In the genomic region with DNA sequence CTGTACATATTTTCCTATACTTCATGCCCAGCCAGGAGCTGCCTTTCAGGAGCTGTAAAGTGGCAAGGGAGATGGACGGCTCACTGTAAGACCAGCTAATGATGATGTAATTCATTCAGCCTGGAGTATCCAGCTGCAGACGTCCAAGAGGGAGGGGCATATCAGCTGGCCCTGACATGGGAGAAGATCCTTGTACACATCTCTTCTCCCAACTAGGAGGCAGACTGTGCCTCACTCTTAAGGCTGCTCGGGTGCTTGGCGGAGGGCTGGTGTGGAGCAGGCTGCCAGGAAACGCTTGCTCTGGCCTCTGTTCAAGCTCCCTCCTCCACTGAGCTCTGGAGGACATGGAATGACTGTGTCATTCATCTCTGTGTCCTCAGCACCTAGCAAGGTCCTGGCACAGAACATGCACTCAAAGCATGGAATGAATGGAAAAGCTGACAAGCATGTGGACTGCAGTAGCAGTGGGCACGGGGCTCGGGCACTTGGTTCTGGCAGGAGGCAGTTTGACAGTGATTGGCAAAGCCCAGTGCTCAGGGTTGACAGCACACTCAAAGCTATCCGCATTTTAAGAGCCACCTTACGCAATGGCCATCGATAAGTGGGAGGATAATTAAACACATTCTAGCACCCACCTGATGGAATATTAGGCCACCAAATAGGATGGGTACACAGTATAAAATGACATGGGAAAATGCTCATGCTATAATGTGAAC, we compare ENCODE assay signal across 9 cellular contexts.
DNase-seq lines count a peak whose midpoint lies in the region; TF ChIP-seq lines count a peak whose summit lies in the region.
"Had no signal": no experiment of that assay in that cellular context is flagged by ENCODE, and none has a peak within 500 bp of the region (broad histone marks: within the 10 kb centered on the region; RNA-seq: fewer than 3 reads in every experiment).

No MANE protein-coding gene starts in this region.

- DNase-seq in NCI-H2171 treated with DMSO at 0.1 percent for 48 hours (lab: John Stamatoyannopoulos, UW), result peak; percentile 39
- DNase-seq in NCI-H2171 (lab: John Stamatoyannopoulos, UW), result no peak
- peak; percentile 83 for DNase-seq in left ventricle myocardium inferior
- peak; percentile 38 for DNase-seq in smooth muscle cell (lab: John Stamatoyannopoulos, UW; ENCODE audit: unreplicated experiment)
- no peak for DNase-seq in mesenteric fat pad (ENCODE audit: low spot score)
- DNase-seq in T-helper 2 cell, result no peak
- no peak for DNase-seq in T1000 (lab: John Stamatoyannopoulos, UW)

- H3K36me3 ChIP-seq in left ventricle myocardium inferior, result peaks cover 47% of the 10 kb centered on the region
- H3K36me3 ChIP-seq in smooth muscle cell (ENCODE audit: low read depth), result no peaks in the 10 kb centered on the region

- intact Hi-C loops in left ventricle myocardium inferior (cut with micrococcal nuclease), result loop anchor here (10.0 kb wide), 1 partner anchor 100 kb away; no protein-coding TSS in a partner anchor

- no peaks in the 10 kb centered on the region for H3K27me3 ChIP-seq in left ventricle myocardium inferior (ENCODE audit: low read depth)
- H3K27me3 ChIP-seq in smooth muscle cell (ENCODE audit: low read depth), result no peaks in the 10 kb centered on the region
- H3K27me3 ChIP-seq: BLaER1 had no signal

- H3K27ac ChIP-seq in VCaP (peak overlapping the region; percentile 99), left ventricle myocardium inferior (replicated peaks) (peak overlapping the region; percentile 53), smooth muscle cell (ENCODE audit: low read depth) (peak overlapping the region; percentile 33)
- H3K27ac ChIP-seq: BLaER1 had no signal

- 56% methylated on average over 10 of the region's 10 CpGs for WGBS in smooth muscle cell (ENCODE audit: low lambda C conversion rate)

- peaks cover 34% of the 10 kb centered on the region for H4K20me1 ChIP-seq in smooth muscle cell (ENCODE audit: low read depth)

- no peaks in the 10 kb centered on the region for H3K9me3 ChIP-seq in left ventricle myocardium inferior (replicated peaks)
- H3K9me3 ChIP-seq in smooth muscle cell (replicated peaks; ENCODE audit: low read depth), result no peaks in the 10 kb centered on the region
- H3K9me3 ChIP-seq: BLaER1 had no signal

- no peak overlapping the region for H3K9ac ChIP-seq in smooth muscle cell (ENCODE audit: low read depth)
- H3K9ac ChIP-seq: BLaER1 had no signal

- H2AFZ ChIP-seq in smooth muscle cell (ENCODE audit: low read depth), result no peak overlapping the region

- TF ChIP-seq CTCF in VCaP (conservative IDR thresholded peaks at IDR 0.05) (peak; percentile 51), left ventricle myocardium inferior (IDR thresholded peaks at IDR 0.05; ENCODE audit: borderline replicate concordance) (peak; percentile 41), smooth muscle cell (IDR thresholded peaks at IDR 0.05; ENCODE audit: borderline replicate concordance, insufficient read depth, poor library complexity, severe bottlenecking) (no peak)

- H3F3A ChIP-seq in smooth muscle cell (ENCODE audit: low read depth), result peaks cover 6% of the 10 kb centered on the region

- H3K79me2 ChIP-seq in smooth muscle cell (ENCODE audit: low read depth), result no peaks in the 10 kb centered on the region

- H3K4me3 ChIP-seq in left ventricle myocardium inferior (no peak overlapping the region), smooth muscle cell (no peak overlapping the region)
- H3K4me3 ChIP-seq: BLaER1 had no signal

- H3K4me1 ChIP-seq in left ventricle myocardium inferior, result peaks cover 56% of the 10 kb centered on the region
- H3K4me1 ChIP-seq in smooth muscle cell (ENCODE audit: low read depth), result no peaks in the 10 kb centered on the region

- H3K4me2 ChIP-seq in smooth muscle cell, result no peak overlapping the region
- H3K4me2 ChIP-seq: BLaER1 had no signal

Comparison
In these comparisons a context has a peak if more than half of its experiments do, and no peak if none do; other contexts are left out.
1. DNase-seq: peak in NCI-H2171 treated with DMSO at 0.1 percent for 48 hours (single experiment), left ventricle myocardium inferior (single experiment) and smooth muscle cell (single experiment); none in NCI-H2171 (single experiment), mesenteric fat pad (single experiment), T-helper 2 cell (0 of 5) and T1000 (single experiment).
2. H3K27ac ChIP-seq: peak in every context shown above with its lines; median percentile 99 in VCaP; 53 in left ventricle myocardium inferior; 33 in smooth muscle cell.